ENCODE assay signal across 12 cellular contexts in genomic region chr4:2255501-2256155, GRCh38. TPM values are rescaled to one million over a fixed set of nuclear protein-coding genes. Genes with fewer than 3 reads are reported as not detected.
A peak's percentile ranks its signal among the peaks of the same experiment; 100 is the strongest.
DNase-seq lines count a peak whose midpoint lies in the region; ATAC-seq, FAIRE-seq and TF ChIP-seq lines count a peak whose summit lies in the region.
"Had no signal": no experiment of that assay in that cellular context is flagged by ENCODE, and none has a peak within 500 bp of the region (broad histone marks: within the 10 kb centered on the region; RNA-seq: fewer than 3 reads in every experiment).

No MANE protein-coding gene starts in this region.

- no peaks in the 10 kb centered on the region for H3K36me3 Mint-ChIP-seq in activated CD4-positive, alpha-beta T cell treated with anti-CD3 and anti-CD28 coated beads, Interleukin-2, amount 10 ng/mL, durations not matched to agents 7 days and 5 days (ENCODE audit: low read depth)
- no peaks in the 10 kb centered on the region for H3K36me3 Mint-ChIP-seq in activated T-cell treated with anti-CD3 and anti-CD28 coated beads, Interleukin-2, amount 50 U/mL, for 72 hours (ENCODE audit: insufficient read depth in 2 of 2)

- BruUV-seq in A673 (replicated peaks; lab: Mats Ljungman, UMichigan): no TSS peak

- DNase-seq in A673 (ENCODE audit: low spot score) (peak; percentile 54), fibroblast of the aortic adventitia (ENCODE audit: low read depth) (peak; percentile 24), pancreas (peak; percentile 19 to 80 (median 46)), HUDEP-2 (lab: John Stamatoyannopoulos, UW; ENCODE audit: unreplicated experiment in 76 of 76) (no peak), DMS53 (lab: John Stamatoyannopoulos, UW) (no peak)
- peak; percentile 5 for DNase-seq in activated CD4-positive, alpha-beta T cell treated with anti-CD3 and anti-CD28 coated beads, Interleukin-2, amount 10 ng/mL, durations not matched to agents 7 days and 5 days
- DNase-seq in activated T-cell treated with anti-CD3 and anti-CD28 coated beads, Interleukin-2, amount 50 U/mL, for 72 hours: no peak
- DNase-seq: MG63 had no signal

- no peak for TF ChIP-seq CTCF in A673 (conservative IDR thresholded peaks at IDR 0.05; ENCODE audit: low read depth, low read length)
- TF ChIP-seq CTCF in fibroblast of the aortic adventitia (IDR thresholded peaks at IDR 0.05; ENCODE audit: insufficient read depth, low read length): no peak
- TF ChIP-seq CTCF in pancreas (IDR thresholded peaks at IDR 0.05): no peak

- H3K27me3 ChIP-seq in A673 (replicated peaks; ENCODE audit: insufficient read depth, low read depth, low read length, poor library complexity) (no peaks in the 10 kb centered on the region), pancreas (no peaks in the 10 kb centered on the region)
- H3K27me3 ChIP-seq: MG63, neutrophil had no signal

- no peaks in the 10 kb centered on the region for H3K36me3 ChIP-seq in A673 (ENCODE audit: insufficient read depth, low read length, poor library complexity, severe bottlenecking)
- peaks cover 0 to 12% (median 0%) of the 10 kb centered on the region in 3 donors for H3K36me3 ChIP-seq in pancreas
- H3K36me3 ChIP-seq: MG63 had no signal

- CTCF ChIA-PET in A673 (lab: Charles Lee): no interaction called here
- CTCF ChIA-PET in activated CD4-positive, alpha-beta T cell treated with anti-CD3 and anti-CD28 coated beads, Interleukin-2, amount 10 ng/mL, durations not matched to agents 7 days and 5 days (lab: Charles Lee): interaction anchor here (1.0 kb wide), 1 partner anchor 9 kb away, joined by 3 read pairs; no protein-coding TSS in a partner anchor

- H3K4me3 Mint-ChIP-seq in activated CD4-positive, alpha-beta T cell treated with anti-CD3 and anti-CD28 coated beads, Interleukin-2, amount 10 ng/mL, durations not matched to agents 7 days and 5 days: no peak overlapping the region
- H3K4me3 Mint-ChIP-seq in activated T-cell treated with anti-CD3 and anti-CD28 coated beads, Interleukin-2, amount 50 U/mL, for 72 hours: no peak overlapping the region
- H3K4me3 Mint-ChIP-seq: stimulated activated naive B cell treated with anti-CD40 and anti-IgM and Interleukin-4, amounts not matched to agents 10 μg/mL and 1 μg/mL and 100 μg/mL, for 72 hours had no signal

- intact Hi-C loops in A673 (cut with micrococcal nuclease; ENCODE audit: unreplicated experiment): no loop called here
- intact Hi-C loops in pancreas (cut with DNase I): no loop called here

- FAIRE-seq in pancreas (lab: Jason Lieb, UNC): no peak

- no peaks in the 10 kb centered on the region for H3K9me3 Mint-ChIP-seq in activated CD4-positive, alpha-beta T cell treated with anti-CD3 and anti-CD28 coated beads, Interleukin-2, amount 10 ng/mL, durations not matched to agents 7 days and 5 days
- no peaks in the 10 kb centered on the region for H3K9me3 Mint-ChIP-seq in activated T-cell treated with anti-CD3 and anti-CD28 coated beads, Interleukin-2, amount 50 U/mL, for 72 hours
- H3K9me3 Mint-ChIP-seq: stimulated activated naive B cell treated with anti-CD40 and anti-IgM and Interleukin-4, amounts not matched to agents 10 μg/mL and 1 μg/mL and 100 μg/mL, for 72 hours had no signal

- 62 to 64% methylated on average over 17 to 18 of the region's 18 CpGs for WGBS in pancreas, 2 donors

- H3K4me1 Mint-ChIP-seq in activated CD4-positive, alpha-beta T cell treated with anti-CD3 and anti-CD28 coated beads, Interleukin-2, amount 10 ng/mL, durations not matched to agents 7 days and 5 days: no peaks in the 10 kb centered on the region
- no peaks in the 10 kb centered on the region for H3K4me1 Mint-ChIP-seq in activated T-cell treated with anti-CD3 and anti-CD28 coated beads, Interleukin-2, amount 50 U/mL, for 72 hours (ENCODE audit: low read depth)

- no peak overlapping the region for H3K4me3 ChIP-seq in A673 (ENCODE audit: low read depth, low read length, poor library complexity, severe bottlenecking)
- no peak overlapping the region for H3K4me3 ChIP-seq in fibroblast of the aortic adventitia (ENCODE audit: low read depth, low read length)
- H3K4me3 ChIP-seq in pancreas: no peak overlapping the region
- H3K4me3 ChIP-seq: MG63 had no signal

- ATAC-seq in pancreas (peak; percentile 8 to 38 (median 21)), HG02938 (IDR thresholded peaks at IDR 0.05; ENCODE audit: unreplicated experiment) (no peak)
- ATAC-seq in activated T-cell treated with anti-CD3 and anti-CD28 coated beads, Interleukin-2, amount 50 U/mL, for 72 hours (replicated peaks in 1 of 2): no peak
- ATAC-seq: Panc1; stimulated activated naive B cell treated with anti-CD40 and anti-IgM and Interleukin-4, amounts not matched to agents 10 μg/mL and 1 μg/mL and 100 μg/mL, for 72 hours had no signal

- H3K27me3 Mint-ChIP-seq in activated CD4-positive, alpha-beta T cell treated with anti-CD3 and anti-CD28 coated beads, Interleukin-2, amount 10 ng/mL, durations not matched to agents 7 days and 5 days: no peaks in the 10 kb centered on the region
- H3K27me3 Mint-ChIP-seq in activated T-cell treated with anti-CD3 and anti-CD28 coated beads, Interleukin-2, amount 50 U/mL, for 72 hours (ENCODE audit: low read depth): no peaks in the 10 kb centered on the region
- H3K27me3 Mint-ChIP-seq: stimulated activated naive B cell treated with anti-CD40 and anti-IgM and Interleukin-4, amounts not matched to agents 10 μg/mL and 1 μg/mL and 100 μg/mL, for 72 hours had no signal

- peaks cover 20% of the 10 kb centered on the region for H3K4me1 ChIP-seq in A673 (ENCODE audit: insufficient read depth, low read length, poor library complexity, severe bottlenecking)
- peaks cover 0 to 13% (median 12%) of the 10 kb centered on the region in 3 donors for H3K4me1 ChIP-seq in pancreas

- H3K27ac Mint-ChIP-seq in activated CD4-positive, alpha-beta T cell treated with anti-CD3 and anti-CD28 coated beads, Interleukin-2, amount 10 ng/mL, durations not matched to agents 7 days and 5 days: no peak overlapping the region
- H3K27ac Mint-ChIP-seq in activated T-cell treated with anti-CD3 and anti-CD28 coated beads, Interleukin-2, amount 50 U/mL, for 72 hours: no peak overlapping the region

- H3K27ac ChIP-seq in A673 (ENCODE audit: low read depth, low read length, poor library complexity, severe bottlenecking) (peak overlapping the region; percentile 44), pancreas (peak overlapping the region; percentile 39 to 63 (median 50))
- H3K27ac ChIP-seq: neutrophil had no signal

- H3K9me3 ChIP-seq in A673 (ENCODE audit: low read depth, low read length, poor library complexity, severe bottlenecking) (no peaks in the 10 kb centered on the region), pancreas (no peaks in the 10 kb centered on the region)
- H3K9me3 ChIP-seq: MG63, neutrophil had no signal

- POLR2A ChIA-PET in A673 (lab: Charles Lee; ENCODE audit: low non-redundant PET): no interaction called here
- POLR2A ChIA-PET in activated CD4-positive, alpha-beta T cell treated with anti-CD3 and anti-CD28 coated beads, Interleukin-2, amount 10 ng/mL, durations not matched to agents 7 days and 5 days (lab: Charles Lee): no interaction called here

RNA-seq across cellular contexts. Expression of gene MXD4, which starts 6.3 kb away (rescaled TPM):
- 9.1 and 12.7 TPM in 2 replicates for total RNA-seq in A673 (2021)
- 10 to 100 TPM; 22.8 to 24.6 TPM for total RNA-seq in activated CD4-positive, alpha-beta T cell treated with anti-CD3 and anti-CD28 coated beads, Interleukin-2, amount 10 ng/mL, durations not matched to agents 7 days and 5 days
- total RNA-seq in fibroblast of the aortic adventitia (ENCODE audit: low replicate concordance): 43.5 and 73.5 TPM in 2 replicates
- total RNA-seq in pancreas: 10 to 100 TPM; 14.8 to 35.8 (median 24.7) TPM
- 10 to 100 TPM; 29.6 to 51.4 TPM for polyA plus RNA-seq in pancreas
- 10 to 100 TPM; 10.1 to 11.3 TPM for total RNA-seq in activated T-cell treated with anti-CD3 and anti-CD28 coated beads, Interleukin-2, amount 50 U/mL, for 72 hours

RNA-seq across cellular contexts. Expression of gene HAUS3, which starts 13.7 kb away (rescaled TPM):
- total RNA-seq in A673 (2021) (25.6 and 27.7 TPM in 2 replicates), fibroblast of the aortic adventitia (ENCODE audit: low replicate concordance) (18.9 and 28.0 TPM in 2 replicates), pancreas (1 to 10 TPM; 4.1 to 7.9 (median 5.7) TPM)
- 10 to 100 TPM; 25.3 to 26.4 TPM for total RNA-seq in activated CD4-positive, alpha-beta T cell treated with anti-CD3 and anti-CD28 coated beads, Interleukin-2, amount 10 ng/mL, durations not matched to agents 7 days and 5 days
- polyA plus RNA-seq in pancreas: 1 to 10 TPM; 8.5 to 9.6 TPM
- 10 to 100 TPM; 21.0 to 21.7 TPM for total RNA-seq in activated T-cell treated with anti-CD3 and anti-CD28 coated beads, Interleukin-2, amount 50 U/mL, for 72 hours

RNA-seq across cellular contexts. Expression of gene POLN, which starts 13.7 kb away (rescaled TPM):
- total RNA-seq in A673 (2021): 2.5 and 4.0 TPM in 2 replicates
- 1 to 10 TPM; 3.3 to 3.8 TPM for total RNA-seq in activated CD4-positive, alpha-beta T cell treated with anti-CD3 and anti-CD28 coated beads, Interleukin-2, amount 10 ng/mL, durations not matched to agents 7 days and 5 days
- 3.7 and 4.9 TPM in 2 replicates for total RNA-seq in fibroblast of the aortic adventitia (ENCODE audit: low replicate concordance)
- total RNA-seq in pancreas: 1 to 10 TPM in 5 of 6 donors, under 1 TPM in 1; 0.95 to 2.3 (median 1.9) TPM
- polyA plus RNA-seq in pancreas: 1 to 10 TPM; 2.5 to 3.6 TPM
- total RNA-seq in activated T-cell treated with anti-CD3 and anti-CD28 coated beads, Interleukin-2, amount 50 U/mL, for 72 hours: 1 to 10 TPM; 4.6 TPM

Comparison
In these comparisons a context has a peak if more than half of its experiments do, and no peak if none do; other contexts are left out.
1. DNase-seq: peak in A673 (single experiment), activated CD4-positive, alpha-beta T cell treated with anti-CD3 and anti-CD28 coated beads, Interleukin-2, amount 10 ng/mL, durations not matched to agents 7 days and 5 days (single experiment), fibroblast of the aortic adventitia (single experiment) and pancreas (6 of 6); none in HUDEP-2 (0 of 76), DMS53 (single experiment) and activated T-cell treated with anti-CD3 and anti-CD28 coated beads, Interleukin-2, amount 50 U/mL, for 72 hours (0 of 2).
2. ATAC-seq: peak in pancreas (4 of 4); none in HG02938 (single experiment) and activated T-cell treated with anti-CD3 and anti-CD28 coated beads, Interleukin-2, amount 50 U/mL, for 72 hours (0 of 2).